In the genomic region with DNA sequence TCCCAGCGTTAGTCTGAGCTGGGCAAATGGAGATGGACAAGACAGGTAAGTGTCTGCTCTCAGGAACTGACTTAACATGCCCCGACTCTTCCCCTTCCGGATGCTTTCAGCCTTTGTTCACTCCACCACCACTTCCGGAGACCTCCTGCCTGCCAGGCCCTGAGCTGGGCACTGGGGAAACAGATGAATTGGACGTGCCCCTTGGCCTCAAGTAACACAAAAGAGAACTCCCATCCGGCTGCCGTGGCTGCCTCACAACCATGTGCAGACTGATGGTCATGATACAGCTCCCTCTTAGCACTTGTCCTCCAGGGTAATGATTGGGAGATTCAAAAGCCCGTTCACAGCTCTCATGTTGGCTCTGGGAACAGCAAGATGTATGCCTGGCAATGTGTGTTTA, we compare ENCODE assay signal across 15 cellular contexts. TPM values are rescaled to one million over a fixed set of nuclear protein-coding genes. Genes with fewer than 3 reads are reported as not detected.
A peak's percentile ranks its signal among the peaks of the same experiment; 100 is the strongest.
DNase-seq lines count a peak whose midpoint lies in the region; ATAC-seq, FAIRE-seq and TF ChIP-seq lines count a peak whose summit lies in the region.
"Had no signal": no experiment of that assay in that cellular context is flagged by ENCODE, and none has a peak within 500 bp of the region (broad histone marks: within the 10 kb centered on the region; RNA-seq: fewer than 3 reads in every experiment).

No MANE protein-coding gene starts in this region.

- H3K4me1 ChIP-seq in GM23338 (ENCODE audit: insufficient read depth) = no peaks in the 10 kb centered on the region
- H3K4me1 ChIP-seq in neutrophil (ENCODE audit: control insufficient read depth in 1 of 2, insufficient read depth in 1 of 2, low read depth in 1 of 2, low read length in 1 of 2) = peaks cover 55 to 64% of the 10 kb centered on the region in 2 experiments

- no peaks in the 10 kb centered on the region for H3K9me3 ChIP-seq in neutrophil

- intact Hi-C loops in activated naive CD4-positive, alpha-beta T cell treated with anti-CD3 and anti-CD28 coated beads for 36 hours (cut with micrococcal nuclease) = no loop called here

- TF ChIP-seq POLR2A in H54 (IDR thresholded peaks at IDR 0.05; ENCODE audit: low read depth, low read length) = no peak

- peak overlapping the region; percentile 30 for H3K27ac Mint-ChIP-seq in activated naive CD4-positive, alpha-beta T cell treated with anti-CD3 and anti-CD28 coated beads for 36 hours
- H3K27ac Mint-ChIP-seq in GM23338 (no peak overlapping the region), chondrocyte (ENCODE audit: unreplicated experiment) (peak overlapping the region; percentile 33)
- H3K27ac Mint-ChIP-seq: CD4-positive, alpha-beta T cell had no signal

- 0 out of 2 replicates have a peak, but pooled peaks cover 2% of the 10 kb centered on the region for H3K79me2 ChIP-seq in GM23338 (replicated peaks; ENCODE audit: insufficient read depth)

- no peak overlapping the region for H2AFZ ChIP-seq in GM23338
- H2AFZ ChIP-seq: GM23248 had no signal

- no peak for DNase-seq in activated naive CD4-positive, alpha-beta T cell treated with anti-CD3 and anti-CD28 coated beads for 36 hours
- no peak for DNase-seq in activated naive CD4-positive, alpha-beta T cell treated with anti-CD3 and anti-CD28 coated beads, Interleukin-2, amount 50 U/mL, for 16 hours
- DNase-seq in GM23338 (ENCODE audit: low spot score) (peak; percentile 1), chondrocyte (ENCODE audit: low spot score) (no peak), H54 (ENCODE audit: insufficient read length, low spot score) (no peak)
- DNase-seq in stimulated activated CD4-positive, alpha-beta T cell treated with anti-CD3 and anti-CD28 coated beads, Interleukin-1b, Interleukin-23, amount 100 ng/mL, for 48 hours = no peak
- DNase-seq: CD4-positive, alpha-beta T cell; GM23248; KG1; NCI-H1092; NCI-H226; NCI-H526 had no signal

- H3K4me1 Mint-ChIP-seq in activated naive CD4-positive, alpha-beta T cell treated with anti-CD3 and anti-CD28 coated beads for 36 hours (ENCODE audit: low read depth) = peaks cover 27% of the 10 kb centered on the region
- H3K4me1 Mint-ChIP-seq in GM23338 (0 out of 3 replicates have a peak, but pooled peaks cover 2% of the 10 kb centered on the region), chondrocyte (ENCODE audit: low read depth) (no peaks in the 10 kb centered on the region)

- H3K27me3 ChIP-seq in GM23338 (ENCODE audit: insufficient read depth) = no peaks in the 10 kb centered on the region
- no peaks in the 10 kb centered on the region for H3K27me3 ChIP-seq in neutrophil

- no peaks in the 10 kb centered on the region for H3K27me3 Mint-ChIP-seq in activated naive CD4-positive, alpha-beta T cell treated with anti-CD3 and anti-CD28 coated beads for 36 hours (ENCODE audit: low read depth)
- H3K27me3 Mint-ChIP-seq in GM23338 (ENCODE audit: insufficient read depth, low read depth, poor library complexity) (peaks cover 24% of the 10 kb centered on the region), chondrocyte (ENCODE audit: low read depth) (no peaks in the 10 kb centered on the region)
- H3K27me3 Mint-ChIP-seq: CD4-positive, alpha-beta T cell had no signal

- FAIRE-seq in H54 (lab: Jason Lieb, UNC) = no peak
- FAIRE-seq: A204.1 had no signal

- H3K4me3 Mint-ChIP-seq in activated naive CD4-positive, alpha-beta T cell treated with anti-CD3 and anti-CD28 coated beads for 36 hours = no peak overlapping the region
- H3K4me3 Mint-ChIP-seq in GM23338 (no peak overlapping the region; the same call in 2 of the 3 replicates), chondrocyte (ENCODE audit: unreplicated experiment) (no peak overlapping the region)
- H3K4me3 Mint-ChIP-seq: CD4-positive, alpha-beta T cell had no signal

- no peaks in the 10 kb centered on the region for H3K9me2 ChIP-seq in GM23338 (ENCODE audit: insufficient read depth)

- peaks cover 3% of the 10 kb centered on the region; the same call in 1 of the 2 replicates for H3F3A ChIP-seq in GM23338 (replicated peaks; ENCODE audit: low read depth)

- no peak overlapping the region for H3K27ac ChIP-seq in GM23338 (ENCODE audit: low read depth)
- peak overlapping the region; percentile 66 for H3K27ac ChIP-seq in neutrophil
- H3K27ac ChIP-seq: GM23248 had no signal

- ATAC-seq in GM23338 = no peak
- ATAC-seq in HG02571 (IDR thresholded peaks at IDR 0.05; ENCODE audit: unreplicated experiment) = no peak

- peaks cover 27% of the 10 kb centered on the region for H3K36me3 Mint-ChIP-seq in activated naive CD4-positive, alpha-beta T cell treated with anti-CD3 and anti-CD28 coated beads for 36 hours (ENCODE audit: low read depth)
- H3K36me3 Mint-ChIP-seq in GM23338 (ENCODE audit: low read depth) (peaks cover 49% of the 10 kb centered on the region), chondrocyte (ENCODE audit: low read depth) (peaks cover 11% of the 10 kb centered on the region)

- H3K4me2 ChIP-seq in GM23338 = no peak overlapping the region

- CTCF ChIA-PET in activated naive CD4-positive, alpha-beta T cell treated with anti-CD3 and anti-CD28 coated beads for 36 hours (lab: Charles Lee) = interaction anchor here (0.8 to 1.4 kb wide), 2 partner anchors 11 to 15 kb away, joined by 3 to 5 read pairs; no protein-coding TSS in a partner anchor

- H3K36me3 ChIP-seq in GM23338 (ENCODE audit: insufficient read depth) (no peaks in the 10 kb centered on the region), neutrophil (peaks cover 53% of the 10 kb centered on the region)

- no peak for TF ChIP-seq CTCF in GM23338 (conservative IDR thresholded peaks at IDR 0.05; ENCODE audit: low read depth in 2 of 2)
- TF ChIP-seq CTCF in chondrocyte (IDR thresholded peaks at IDR 0.05) = no peak
- no peak for TF ChIP-seq CTCF in neutrophil (IDR thresholded peaks at IDR 0.05)

- H3K9me3 Mint-ChIP-seq in activated naive CD4-positive, alpha-beta T cell treated with anti-CD3 and anti-CD28 coated beads for 36 hours = no peaks in the 10 kb centered on the region
- H3K9me3 Mint-ChIP-seq in GM23338 (peaks cover 5% of the 10 kb centered on the region), chondrocyte (ENCODE audit: low read depth) (no peaks in the 10 kb centered on the region)
- H3K9me3 Mint-ChIP-seq: CD4-positive, alpha-beta T cell had no signal

- no peak overlapping the region for H3K4me3 ChIP-seq in GM23338
- no peak overlapping the region for H3K4me3 ChIP-seq in neutrophil (ENCODE audit: low read depth in 1 of 2, low read length in 1 of 2)
- H3K4me3 ChIP-seq: GM23248 had no signal

- H4K20me1 ChIP-seq in GM23338 (replicated peaks; ENCODE audit: insufficient read depth) = peaks cover 6% of the 10 kb centered on the region

TF ChIP-seq in GM23338, 12 proteins besides CTCF, POLR2A, EP300 and RAD21:
- TF ChIP-seq STAT1 (IDR thresholded peaks at IDR 0.05; ENCODE audit: unreplicated experiment) = no peak
- TF ChIP-seq CREB1 (CRISPR knock-in tag; IDR thresholded peaks at IDR 0.05; ENCODE audit: low read depth) = no peak
- no peak for TF ChIP-seq ZNF331 (CRISPR knock-in tag; IDR thresholded peaks at IDR 0.05; ENCODE audit: low read depth)
- TF ChIP-seq POLR2AphosphoS5 (IDR thresholded peaks at IDR 0.05; ENCODE audit: low read depth) = no peak
- no peak for TF ChIP-seq EZH2 (IDR thresholded peaks at IDR 0.05; ENCODE audit: low read depth, unreplicated experiment)

RNA-seq across cellular contexts. Expression of a gene that starts 6.9 kb away (rescaled TPM):
- 1 to 10 TPM; 3.7 to 4.0 TPM for total RNA-seq in activated naive CD4-positive, alpha-beta T cell treated with anti-CD3 and anti-CD28 coated beads for 36 hours
- total RNA-seq in GM23338 (2014; rRNA removed; shearing (Covaris generic)) = 5.6 and 6.7 TPM in 2 replicates
- 1.5 and 1.6 TPM in 2 replicates for polyA plus RNA-seq in GM23338 (2016; fragmentation: Nextera tagmentation; extraction: Ambion mirVana)
- 6.1 to 7.9 TPM (median 6.4 TPM) in 3 replicates for total RNA-seq in chondrocyte

RNA-seq across cellular contexts. Expression of a gene that starts 12.0 kb away (rescaled TPM):
- 10 to 100 TPM; 10.8 to 11.2 TPM for total RNA-seq in activated naive CD4-positive, alpha-beta T cell treated with anti-CD3 and anti-CD28 coated beads for 36 hours
- 10.3 and 12.1 TPM in 2 replicates for total RNA-seq in GM23338 (2014; rRNA removed; shearing (Covaris generic))
- polyA plus RNA-seq in GM23338 (2016; fragmentation: Nextera tagmentation; extraction: Ambion mirVana) = 2.2 and 2.4 TPM in 2 replicates
- 16.1 to 18.1 TPM (median 16.4 TPM) in 3 replicates for total RNA-seq in chondrocyte

RNA-seq across cellular contexts. Expression of a gene that starts 17.3 kb away (rescaled TPM):
- 10 to 100 TPM; 20.9 to 23.0 TPM for total RNA-seq in activated naive CD4-positive, alpha-beta T cell treated with anti-CD3 and anti-CD28 coated beads for 36 hours
- 8.3 and 16.5 TPM in 2 replicates for total RNA-seq in GM23338 (2014; rRNA removed; shearing (Covaris generic))
- polyA plus RNA-seq in GM23338 (2016; fragmentation: Nextera tagmentation; extraction: Ambion mirVana) = 5.7 and 6.0 TPM in 2 replicates
- total RNA-seq in chondrocyte = 10.1 to 11.0 TPM (median 10.8 TPM) in 3 replicates

RNA-seq across cellular contexts. Expression of a gene that starts 18.1 kb away (rescaled TPM):
- total RNA-seq in activated naive CD4-positive, alpha-beta T cell treated with anti-CD3 and anti-CD28 coated beads for 36 hours = 10 to 100 TPM; 12.8 to 14.8 TPM
- total RNA-seq in GM23338 (2014; rRNA removed; shearing (Covaris generic)) = 10.1 and 12.6 TPM in 2 replicates
- 5.3 and 5.4 TPM in 2 replicates for polyA plus RNA-seq in GM23338 (2016; fragmentation: Nextera tagmentation; extraction: Ambion mirVana)
- total RNA-seq in chondrocyte = 11.3 to 14.7 TPM (median 14.4 TPM) in 3 replicates

RNA-seq across cellular contexts. Expression of a gene that starts 23.4 kb away (rescaled TPM):
- 10 to 100 TPM; 18.1 to 18.7 TPM for total RNA-seq in activated naive CD4-positive, alpha-beta T cell treated with anti-CD3 and anti-CD28 coated beads for 36 hours
- 10.9 and 18.7 TPM in 2 replicates for total RNA-seq in GM23338 (2014; rRNA removed; shearing (Covaris generic))
- 23.6 and 23.9 TPM in 2 replicates for polyA plus RNA-seq in GM23338 (2016; fragmentation: Nextera tagmentation; extraction: Ambion mirVana)
- total RNA-seq in chondrocyte = 42.3 to 59.8 TPM (median 45.0 TPM) in 3 replicates
